ENCODE assay signal across 1 cellular context in genomic region chr5:173950829-173951228, GRCh38.
TF ChIP-seq lines count a peak whose summit lies in the region.

No MANE protein-coding gene starts in this region.

TF ChIP-seq in K562, 482 proteins besides CTCF, POLR2A, EP300 and RAD21 (continued from another document):
- TF ChIP-seq GABPB2 (CRISPR knock-in tag; conservative IDR thresholded peaks at IDR 0.05) = no peak
- peak; percentile 60 for TF ChIP-seq MAFG (tag; conservative IDR thresholded peaks at IDR 0.05)
- TF ChIP-seq C11orf30 (IDR thresholded peaks at IDR 0.05; ENCODE audit: low read depth) = 0 out of 2 replicates have a peak, but pooled peaks have one; percentile 9
- peak; percentile 12; the same call in 1 of the 2 replicates for TF ChIP-seq ZNF316 (IDR thresholded peaks at IDR 0.05)
- no peak for TF ChIP-seq KDM4B (IDR thresholded peaks at IDR 0.05; ENCODE audit: borderline replicate concordance in 2 of 2, low read depth in 1 of 2)
- no peak for TF ChIP-seq POLR2AphosphoS5 (IDR thresholded peaks at IDR 0.05; ENCODE audit: control insufficient read depth, insufficient read depth, low read depth, low read length)
- TF ChIP-seq SRSF9 (IDR thresholded peaks at IDR 0.05; ENCODE audit: borderline replicate concordance, low read depth, low read length) = no peak
- no peak for TF ChIP-seq KLF16 (IDR thresholded peaks at IDR 0.05)
- 0 out of 2 replicates have a peak, but pooled peaks have one; percentile 20 for TF ChIP-seq MAFF (IDR thresholded peaks at IDR 0.05; ENCODE audit: low read length)
- no peak for TF ChIP-seq ZFX (CRISPR knock-in tag; IDR thresholded peaks at IDR 0.05)
- TF ChIP-seq TAL1 (IDR thresholded peaks at IDR 0.05) = peak; percentile 20; the same call in 1 of the 2 replicates
- TF ChIP-seq MTF1 (CRISPR knock-in tag; IDR thresholded peaks at IDR 0.05; ENCODE audit: borderline replicate concordance) = no peak
- peak; percentile 53 for TF ChIP-seq CBFA2T3 (IDR thresholded peaks at IDR 0.05)
- TF ChIP-seq MAFK (IDR thresholded peaks at IDR 0.05; ENCODE audit: low read length) = peak; percentile 39; the same call in 1 of the 2 replicates
- no peak for TF ChIP-seq CHD2 (IDR thresholded peaks at IDR 0.05; ENCODE audit: low read depth, low read length)
- TF ChIP-seq CBX1 (IDR thresholded peaks at IDR 0.05; ENCODE audit: low read depth) = no peak
- 0 out of 2 replicates have a peak, but pooled peaks have one; percentile 31 for TF ChIP-seq TCF3 (CRISPR knock-in tag; IDR thresholded peaks at IDR 0.05)
- no peak for TF ChIP-seq PBX2 (CRISPR knock-in tag; IDR thresholded peaks at IDR 0.05; ENCODE audit: low read depth)
- 0 out of 2 replicates have a peak, but pooled peaks have one; percentile 9 for TF ChIP-seq PBX2 (tag; conservative IDR thresholded peaks at IDR 0.05; ENCODE audit: low read depth)
- TF ChIP-seq NFXL1 (CRISPR knock-in tag; IDR thresholded peaks at IDR 0.05) = no peak
- peak; percentile 48 for TF ChIP-seq CBFA2T2 (conservative IDR thresholded peaks at IDR 0.05)
- TF ChIP-seq, protein P1, sequence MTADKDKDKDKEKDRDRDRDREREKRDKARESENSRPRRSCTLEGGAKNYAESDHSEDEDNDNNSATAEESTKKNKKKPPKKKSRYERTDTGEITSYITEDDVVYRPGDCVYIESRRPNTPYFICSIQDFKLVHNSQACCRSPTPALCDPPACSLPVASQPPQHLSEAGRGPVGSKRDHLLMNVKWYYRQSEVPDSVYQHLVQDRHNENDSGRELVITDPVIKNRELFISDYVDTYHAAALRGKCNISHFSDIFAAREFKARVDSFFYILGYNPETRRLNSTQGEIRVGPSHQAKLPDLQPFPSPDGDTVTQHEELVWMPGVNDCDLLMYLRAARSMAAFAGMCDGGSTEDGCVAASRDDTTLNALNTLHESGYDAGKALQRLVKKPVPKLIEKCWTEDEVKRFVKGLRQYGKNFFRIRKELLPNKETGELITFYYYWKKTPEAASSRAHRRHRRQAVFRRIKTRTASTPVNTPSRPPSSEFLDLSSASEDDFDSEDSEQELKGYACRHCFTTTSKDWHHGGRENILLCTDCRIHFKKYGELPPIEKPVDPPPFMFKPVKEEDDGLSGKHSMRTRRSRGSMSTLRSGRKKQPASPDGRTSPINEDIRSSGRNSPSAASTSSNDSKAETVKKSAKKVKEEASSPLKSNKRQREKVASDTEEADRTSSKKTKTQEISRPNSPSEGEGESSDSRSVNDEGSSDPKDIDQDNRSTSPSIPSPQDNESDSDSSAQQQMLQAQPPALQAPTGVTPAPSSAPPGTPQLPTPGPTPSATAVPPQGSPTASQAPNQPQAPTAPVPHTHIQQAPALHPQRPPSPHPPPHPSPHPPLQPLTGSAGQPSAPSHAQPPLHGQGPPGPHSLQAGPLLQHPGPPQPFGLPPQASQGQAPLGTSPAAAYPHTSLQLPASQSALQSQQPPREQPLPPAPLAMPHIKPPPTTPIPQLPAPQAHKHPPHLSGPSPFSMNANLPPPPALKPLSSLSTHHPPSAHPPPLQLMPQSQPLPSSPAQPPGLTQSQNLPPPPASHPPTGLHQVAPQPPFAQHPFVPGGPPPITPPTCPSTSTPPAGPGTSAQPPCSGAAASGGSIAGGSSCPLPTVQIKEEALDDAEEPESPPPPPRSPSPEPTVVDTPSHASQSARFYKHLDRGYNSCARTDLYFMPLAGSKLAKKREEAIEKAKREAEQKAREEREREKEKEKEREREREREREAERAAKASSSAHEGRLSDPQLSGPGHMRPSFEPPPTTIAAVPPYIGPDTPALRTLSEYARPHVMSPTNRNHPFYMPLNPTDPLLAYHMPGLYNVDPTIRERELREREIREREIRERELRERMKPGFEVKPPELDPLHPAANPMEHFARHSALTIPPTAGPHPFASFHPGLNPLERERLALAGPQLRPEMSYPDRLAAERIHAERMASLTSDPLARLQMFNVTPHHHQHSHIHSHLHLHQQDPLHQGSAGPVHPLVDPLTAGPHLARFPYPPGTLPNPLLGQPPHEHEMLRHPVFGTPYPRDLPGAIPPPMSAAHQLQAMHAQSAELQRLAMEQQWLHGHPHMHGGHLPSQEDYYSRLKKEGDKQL (CRISPR knock-in tag; IDR thresholded peaks at IDR 0.05; ENCODE audit: borderline replicate concordance) = no peak
- TF ChIP-seq ZZZ3 (IDR thresholded peaks at IDR 0.05) = no peak
- TF ChIP-seq ZC3H8 (IDR thresholded peaks at IDR 0.05) = no peak
- TF ChIP-seq MTA2 (IDR thresholded peaks at IDR 0.05; ENCODE audit: low read depth) = no peak
